ENCODE assay signal across 1 cellular context in the genomic region with DNA sequence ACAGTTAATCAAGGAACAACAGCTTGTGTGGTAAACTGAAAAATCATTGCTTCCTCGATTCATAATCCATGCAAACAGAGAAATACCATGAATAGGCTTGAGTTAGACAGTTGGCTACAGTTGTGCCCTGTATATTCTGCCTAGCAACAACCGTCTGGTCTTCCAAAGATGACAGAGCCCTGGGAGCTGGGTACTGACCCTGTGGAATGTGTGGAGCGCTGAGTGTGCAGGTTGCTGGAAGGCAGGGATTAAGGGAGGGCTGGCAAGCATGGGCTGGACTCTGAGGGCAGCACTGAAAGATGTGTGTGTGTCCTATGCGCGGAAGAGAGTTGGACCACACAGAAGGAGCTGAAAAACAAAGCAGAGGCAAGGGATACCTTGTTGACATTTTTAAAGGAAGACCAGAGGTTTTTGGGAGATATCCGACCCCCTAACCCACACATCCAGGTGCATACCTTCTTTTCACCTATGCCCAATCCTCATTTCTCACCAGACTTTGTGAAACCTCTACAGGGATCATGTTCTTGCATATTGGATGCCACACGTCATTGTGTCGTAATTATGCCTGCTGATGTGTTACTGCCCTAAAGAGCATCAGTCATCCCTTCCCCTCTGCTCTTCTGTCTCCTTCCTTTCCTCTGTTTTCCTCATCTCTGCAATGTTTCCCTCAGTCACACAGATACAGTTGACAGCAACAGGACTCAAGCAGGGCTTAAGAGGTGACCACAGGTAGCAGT.
A peak's percentile ranks its signal among the peaks of the same experiment; 100 is the strongest.
TF ChIP-seq lines count a peak whose summit lies in the region.

No MANE protein-coding gene starts in this region.

TF ChIP-seq in HepG2, 621 proteins besides CTCF, POLR2A, EP300 and RAD21:
- TF ChIP-seq TRIM24 (CRISPR knock-in tag; IDR thresholded peaks at IDR 0.05) (no peak), SOX13 (IDR thresholded peaks at IDR 0.05) (no peak), SOX13 (CRISPR knock-in tag; conservative IDR thresholded peaks at IDR 0.05 in 1 of 2, IDR thresholded peaks at IDR 0.05 in 1 of 2) (no peak), RFX5 (IDR thresholded peaks at IDR 0.05; ENCODE audit: low read depth, low read length) (peak; percentile 94), ESRRA (CRISPR knock-in tag; IDR thresholded peaks at IDR 0.05; ENCODE audit: low read depth) (no peak), CREB1 (IDR thresholded peaks at IDR 0.05) (peak; percentile 70), CREB1 (CRISPR knock-in tag; IDR thresholded peaks at IDR 0.05) (no peak), ZSCAN30 (CRISPR knock-in tag; IDR thresholded peaks at IDR 0.05) (no peak), ZNF589 (CRISPR knock-in tag; conservative IDR thresholded peaks at IDR 0.05) (no peak), ZSCAN20 (CRISPR knock-in tag; IDR thresholded peaks at IDR 0.05; ENCODE audit: borderline replicate concordance) (no peak)
- TF ChIP-seq, protein P1, sequence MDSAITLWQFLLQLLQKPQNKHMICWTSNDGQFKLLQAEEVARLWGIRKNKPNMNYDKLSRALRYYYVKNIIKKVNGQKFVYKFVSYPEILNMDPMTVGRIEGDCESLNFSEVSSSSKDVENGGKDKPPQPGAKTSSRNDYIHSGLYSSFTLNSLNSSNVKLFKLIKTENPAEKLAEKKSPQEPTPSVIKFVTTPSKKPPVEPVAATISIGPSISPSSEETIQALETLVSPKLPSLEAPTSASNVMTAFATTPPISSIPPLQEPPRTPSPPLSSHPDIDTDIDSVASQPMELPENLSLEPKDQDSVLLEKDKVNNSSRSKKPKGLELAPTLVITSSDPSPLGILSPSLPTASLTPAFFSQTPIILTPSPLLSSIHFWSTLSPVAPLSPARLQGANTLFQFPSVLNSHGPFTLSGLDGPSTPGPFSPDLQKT (CRISPR knock-in tag; IDR thresholded peaks at IDR 0.05; ENCODE audit: borderline replicate concordance): no peak
- TF ChIP-seq, protein P2, sequence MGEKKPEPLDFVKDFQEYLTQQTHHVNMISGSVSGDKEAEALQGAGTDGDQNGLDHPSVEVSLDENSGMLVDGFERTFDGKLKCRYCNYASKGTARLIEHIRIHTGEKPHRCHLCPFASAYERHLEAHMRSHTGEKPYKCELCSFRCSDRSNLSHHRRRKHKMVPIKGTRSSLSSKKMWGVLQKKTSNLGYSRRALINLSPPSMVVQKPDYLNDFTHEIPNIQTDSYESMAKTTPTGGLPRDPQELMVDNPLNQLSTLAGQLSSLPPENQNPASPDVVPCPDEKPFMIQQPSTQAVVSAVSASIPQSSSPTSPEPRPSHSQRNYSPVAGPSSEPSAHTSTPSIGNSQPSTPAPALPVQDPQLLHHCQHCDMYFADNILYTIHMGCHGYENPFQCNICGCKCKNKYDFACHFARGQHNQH (CRISPR knock-in tag; IDR thresholded peaks at IDR 0.05): no peak
